20 cellular contexts compared by ENCODE assay signal in the genomic region with DNA sequence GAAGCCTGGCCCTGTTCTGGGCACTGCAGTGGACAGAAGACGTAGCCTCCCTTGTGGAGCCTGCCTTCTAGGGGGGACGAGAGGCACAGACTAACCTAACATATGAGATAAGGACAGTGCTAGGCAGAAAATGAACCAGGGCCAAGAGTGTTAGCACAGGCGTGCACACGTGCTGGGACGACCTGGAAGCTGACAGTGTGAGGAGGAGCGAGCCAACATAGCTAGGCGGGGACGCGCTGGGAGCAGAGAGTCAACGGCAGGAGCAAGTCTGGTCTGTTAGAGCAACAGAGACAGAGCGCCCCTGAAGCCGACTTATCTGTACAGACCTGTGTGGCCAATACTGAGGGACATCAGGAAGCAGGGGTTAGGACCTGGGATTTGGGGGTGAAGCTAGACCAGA.
"Had no signal": no experiment of that assay in that cellular context is flagged by ENCODE, and none has a peak within 500 bp of the region (broad histone marks: within the 10 kb centered on the region; RNA-seq: fewer than 3 reads in every experiment).

No MANE protein-coding gene starts in this region.

- FAIRE-seq: endothelial cell of umbilical vein had no signal

- DNase-seq: activated CD4-positive, alpha-beta T cell treated with anti-CD3 and anti-CD28 coated beads, Interleukin-2, amount 10 ng/mL, durations not matched to agents 7 days and 5 days; activated CD8-positive, alpha-beta memory T cell treated with anti-CD3 and anti-CD28 coated beads, Interleukin-2, amount 50 U/mL, for 48 hours; activated gamma-delta T cell treated with Interleukin-2 at 50 U/mL for 16 hours; activated T-cell treated with anti-CD3 and anti-CD28 coated beads, Interleukin-2, amount 50 U/mL, for 72 hours; amniotic stem cell; body of pancreas; central memory CD4-positive, alpha-beta T cell; colonic mucosa; foreskin fibroblast; glutamatergic neuron; immature natural killer cell; mesenchymal stem cell; naive thymus-derived CD8-positive, alpha-beta T cell; sigmoid colon; stimulated activated CD4-positive, alpha-beta T cell treated with anti-CD3 and anti-CD28 coated beads, Interleukin-1b, Interleukin-23, amount 100 ng/mL, for 48 hours; T-cell; T-helper 9 cell had no signal

- H3K9me3 Mint-ChIP-seq: activated T-cell treated with anti-CD3 and anti-CD28 coated beads, Interleukin-2, amount 50 U/mL, for 72 hours; immature natural killer cell; naive thymus-derived CD8-positive, alpha-beta T cell; T-cell had no signal

- H3K4me1 Mint-ChIP-seq: immature natural killer cell, T-cell had no signal

- H3K27me3 Mint-ChIP-seq: activated CD4-positive, alpha-beta T cell treated with anti-CD3 and anti-CD28 coated beads, Interleukin-2, amount 10 ng/mL, durations not matched to agents 7 days and 5 days; activated naive CD8-positive, alpha-beta T cell; naive thymus-derived CD8-positive, alpha-beta T cell; progenitor cell of endocrine pancreas; T-cell had no signal

- H3K36me3 ChIP-seq: colonic mucosa had no signal

- H3K9me3 ChIP-seq: body of pancreas, colonic mucosa, sigmoid colon had no signal

- H3K27ac Mint-ChIP-seq: activated CD4-positive, alpha-beta T cell treated with anti-CD3 and anti-CD28 coated beads, Interleukin-2, amount 10 ng/mL, durations not matched to agents 7 days and 5 days; activated naive CD8-positive, alpha-beta T cell; activated T-cell treated with anti-CD3 and anti-CD28 coated beads, Interleukin-2, amount 50 U/mL, for 72 hours; naive thymus-derived CD8-positive, alpha-beta T cell; progenitor cell of endocrine pancreas; T-cell had no signal

- H3K27me3 ChIP-seq: body of pancreas, colonic mucosa, sigmoid colon had no signal

- H3K27ac ChIP-seq: body of pancreas, colonic mucosa, sigmoid colon had no signal

- H3K4me3 ChIP-seq: body of pancreas, colonic mucosa, sigmoid colon had no signal

- H3K4me1 ChIP-seq: colonic mucosa, sigmoid colon had no signal

- ATAC-seq: activated T-cell treated with anti-CD3 and anti-CD28 coated beads, Interleukin-2, amount 50 U/mL, for 72 hours; body of pancreas; naive thymus-derived CD8-positive, alpha-beta T cell; T-cell had no signal

- H3K4me3 Mint-ChIP-seq: activated CD4-positive, alpha-beta T cell treated with anti-CD3 and anti-CD28 coated beads, Interleukin-2, amount 10 ng/mL, durations not matched to agents 7 days and 5 days; activated naive CD8-positive, alpha-beta T cell; activated T-cell treated with anti-CD3 and anti-CD28 coated beads, Interleukin-2, amount 50 U/mL, for 72 hours; immature natural killer cell; naive thymus-derived CD8-positive, alpha-beta T cell; T-cell had no signal
